In genomic region chr7:8418627-8419245, GRCh38 we compare ENCODE assay signal across 8 cellular contexts. TPM values are rescaled to one million over a fixed set of nuclear protein-coding genes. Genes with fewer than 3 reads are reported as not detected.
DNase-seq lines count a peak whose midpoint lies in the region; ATAC-seq and TF ChIP-seq lines count a peak whose summit lies in the region.

No MANE protein-coding gene starts in this region.

- no peaks in the 10 kb centered on the region for H3K79me1 ChIP-seq in neuronal stem cell (ENCODE audit: low read depth, low read length)

- no peak overlapping the region for H2BK15ac ChIP-seq in neuronal stem cell (ENCODE audit: low read length)

- no peak overlapping the region for H4K91ac ChIP-seq in neuronal stem cell (ENCODE audit: low read depth, low read length, poor library complexity)

- H3K18ac ChIP-seq in neuronal stem cell (ENCODE audit: low read length), result no peak overlapping the region

- no peak overlapping the region for H3K4me3 ChIP-seq in AG10803 (ENCODE audit: low read length)
- no peak overlapping the region for H3K4me3 ChIP-seq in GM12864 (ENCODE audit: low read depth, low read length)
- H3K4me3 ChIP-seq in neuronal stem cell (ENCODE audit: low read length in 2 of 2), result no peak overlapping the region

- H3K27ac ChIP-seq in neuronal stem cell (replicated peaks; ENCODE audit: low read length), result no peak overlapping the region

- H3K4me2 ChIP-seq in neuronal stem cell (ENCODE audit: insufficient read depth, low read length, poor library complexity, severe bottlenecking), result no peak overlapping the region

- peak; percentile 87 for ATAC-seq in HG02678 (IDR thresholded peaks at IDR 0.05; ENCODE audit: unreplicated experiment)

- H2BK12ac ChIP-seq in neuronal stem cell (ENCODE audit: low read length), result no peak overlapping the region

- no peaks in the 10 kb centered on the region for H3K27me3 ChIP-seq in neuronal stem cell (ENCODE audit: control insufficient read depth in 3 of 3, insufficient read depth in 3 of 3, low read depth in 1 of 3, low read length in 3 of 3)

- TF ChIP-seq CTCF in AG10803 (conservative IDR thresholded peaks at IDR 0.05; ENCODE audit: low read length) (peak; percentile 70), GM12864 (IDR thresholded peaks at IDR 0.05; ENCODE audit: low read depth, low read length, missing control alignments) (peak; percentile 64)

- no peaks in the 10 kb centered on the region for H3K36me3 ChIP-seq in neuronal stem cell (replicated peaks in 1 of 2; ENCODE audit: control insufficient read depth in 2 of 2, insufficient read depth in 2 of 2, low read length in 2 of 2)

- H3K9ac ChIP-seq in neuronal stem cell (ENCODE audit: low read depth, low read length, poor library complexity), result no peak overlapping the region

- H3K23ac ChIP-seq in neuronal stem cell (ENCODE audit: low read depth, low read length, poor library complexity), result no peak overlapping the region

- no peak overlapping the region for H3K4ac ChIP-seq in neuronal stem cell (ENCODE audit: low read length)

- H3K9me3 ChIP-seq in neuronal stem cell (replicated peaks in 1 of 2; ENCODE audit: control insufficient read depth in 2 of 2, insufficient read depth in 1 of 2, low read depth in 1 of 2, low read length in 2 of 2), result no peaks in the 10 kb centered on the region

- no peak overlapping the region for H2AK5ac ChIP-seq in neuronal stem cell (ENCODE audit: low read depth, low read length)

- DNase-seq in AG10803 (ENCODE audit: low read depth), result peak; percentile 52
- DNase-seq in GM12864 (ENCODE audit: low read depth), result peak; percentile 16
- DNase-seq in NCI-H146 (lab: John Stamatoyannopoulos, UW), result peak; percentile 76
- peak; percentile 48 for DNase-seq in T-helper 9 cell
- peak; percentile 55 to 80 for DNase-seq in erythroblast (lab: John Stamatoyannopoulos, UW)
- DNase-seq in neuronal stem cell (ENCODE audit: low spot score), result peak; percentile 59
- no peak for DNase-seq in cortex of kidney (lab: John Stamatoyannopoulos, UW)

- no peak overlapping the region for H4K8ac ChIP-seq in neuronal stem cell (ENCODE audit: low read depth, low read length)

- no peak overlapping the region for H3K14ac ChIP-seq in neuronal stem cell (ENCODE audit: low read length)

- H2BK5ac ChIP-seq in neuronal stem cell (ENCODE audit: low read length), result no peak overlapping the region

- no peak overlapping the region for H2BK120ac ChIP-seq in neuronal stem cell (ENCODE audit: low read depth, low read length)

- TF ChIP-seq POLR2A in erythroblast (IDR thresholded peaks at IDR 0.05; ENCODE audit: low read length), result no peak

- H3K4me1 ChIP-seq in neuronal stem cell (ENCODE audit: control insufficient read depth in 2 of 2, insufficient read depth in 1 of 2, low read depth in 1 of 2, low read length in 2 of 2), result no peaks in the 10 kb centered on the region

- H2AFZ ChIP-seq in neuronal stem cell (ENCODE audit: low read length), result no peak overlapping the region

- whole genome bisulfite sequencing in neuronal stem cell (ENCODE audit: extremely low coverage in 2 of 2, insufficient read length in 2 of 2, insufficient replicate concordance in 1 of 2), 2 donors, result no CpG with 5 or more reads among the region's 1 CpG

RNA-seq across cellular contexts. Expression of gene NXPH1, which starts 14.7 kb away (rescaled TPM):
- polyA plus RNA-seq in neuronal stem cell (2013, experiment 1 of 2), result 0.01 TPM
- not detected for polyA plus RNA-seq in neuronal stem cell (2013, experiment 2 of 2)
